In genomic region chr2:130332271-130333073, GRCh38 we compare ENCODE assay signal across 8 cellular contexts. TPM values are rescaled to one million over a fixed set of nuclear protein-coding genes. Genes with fewer than 3 reads are reported as not detected.
DNase-seq lines count a peak whose midpoint lies in the region; ATAC-seq and TF ChIP-seq lines count a peak whose summit lies in the region.

No MANE protein-coding gene starts in this region.

- no peak overlapping the region for H3K9ac ChIP-seq in skeletal muscle satellite cell (ENCODE audit: low read depth, low read length)

- DNase-seq in GM10266 (ENCODE audit: extremely low spot score) (peak; percentile 86), H7 (peak; percentile 86), MG63 (peak; percentile 78), T-helper 9 cell (peak; percentile 60), anterior cingulate cortex (lab: John Stamatoyannopoulos, UW) (peak in 42 of 58 donors; percentile 6 to 69 (median 30)), hepatic stellate cell (ENCODE audit: low spot score) (peak; percentile 86)

- no peak for ATAC-seq in HG03025 (IDR thresholded peaks at IDR 0.05; ENCODE audit: low FRiP score, unreplicated experiment)

- peak overlapping the region; percentile 69 for H3K4me2 ChIP-seq in skeletal muscle satellite cell (ENCODE audit: low read length)

- H3K36me3 ChIP-seq in H7 (replicated peaks; ENCODE audit: control insufficient read depth, insufficient read depth, low read length) = no peaks in the 10 kb centered on the region
- H3K36me3 ChIP-seq in MG63 = no peaks in the 10 kb centered on the region
- no peaks in the 10 kb centered on the region for H3K36me3 ChIP-seq in skeletal muscle satellite cell (ENCODE audit: insufficient read depth, low read length)

- H3K27me3 ChIP-seq in H7 (ENCODE audit: control insufficient read depth, insufficient read depth, low read length) (peaks cover 4% of the 10 kb centered on the region), MG63 (peaks cover 2% of the 10 kb centered on the region; the same call in 1 of the 2 replicates), skeletal muscle satellite cell (ENCODE audit: control insufficient read depth, insufficient read depth, low read length) (peaks cover 27% of the 10 kb centered on the region)

- no peaks in the 10 kb centered on the region for H3K9me3 ChIP-seq in MG63
- no peaks in the 10 kb centered on the region for H3K9me3 ChIP-seq in skeletal muscle satellite cell (replicated peaks; ENCODE audit: low read length)

- peak overlapping the region; percentile 8; the same call in 1 of the 2 replicates for H3K4me3 ChIP-seq in H7 (ENCODE audit: insufficient read depth, low read depth, low read length)
- no peak overlapping the region for H3K4me3 ChIP-seq in MG63
- peak overlapping the region; percentile 23 for H3K4me3 ChIP-seq in skeletal muscle satellite cell (ENCODE audit: low read length)

- peaks cover 9% of the 10 kb centered on the region for H3K4me1 ChIP-seq in skeletal muscle satellite cell (ENCODE audit: control insufficient read depth, insufficient read depth, low read length)

- TF ChIP-seq CTCF in GM10266 (IDR thresholded peaks at IDR 0.05; ENCODE audit: control insufficient read depth, insufficient read depth, low read depth, missing control alignments) = peak; percentile 86

RNA-seq across cellular contexts. Expression of gene IMP4, which starts 10.2 kb away (rescaled TPM):
- 84.8 and 91.6 TPM in 2 replicates for total RNA-seq in H7 (2014; rRNA removed; shearing (Covaris generic))
- 115 and 179 TPM in 2 replicates for total RNA-seq in MG63 (2014; rRNA removed; shearing (Covaris generic); ENCODE audit: low replicate concordance)
- 155 TPM in 2 replicates for total RNA-seq in skeletal muscle satellite cell (2012; rRNA removed)

RNA-seq across cellular contexts. Expression of gene PTPN18, which starts 23.4 kb away (rescaled TPM):
- 9.6 and 11.9 TPM in 2 replicates for total RNA-seq in H7 (2014; rRNA removed; shearing (Covaris generic))
- 8.4 and 66.1 TPM in 2 replicates for total RNA-seq in MG63 (2014; rRNA removed; shearing (Covaris generic); ENCODE audit: low replicate concordance)
- 25.1 and 26.6 TPM in 2 replicates for total RNA-seq in skeletal muscle satellite cell (2012; rRNA removed)

Comparison
In these comparisons a context has a peak if more than half of its experiments do, and no peak if none do; other contexts are left out.
1. DNase-seq: peak in every context shown above with its lines; median percentile 86 in GM10266; 86 in H7; 86 in hepatic stellate cell; 78 in MG63; 60 in T-helper 9 cell; 30 in anterior cingulate cortex.